In genomic region chr3:109369510-109369909, GRCh38 we compare ENCODE assay signal across 14 cellular contexts. TPM values are rescaled to one million over a fixed set of nuclear protein-coding genes. Genes with fewer than 3 reads are reported as not detected.
A peak's percentile ranks its signal among the peaks of the same experiment; 100 is the strongest.
DNase-seq lines count a peak whose midpoint lies in the region; ATAC-seq, FAIRE-seq and TF ChIP-seq lines count a peak whose summit lies in the region.
"Had no signal": no experiment of that assay in that cellular context is flagged by ENCODE, and none has a peak within 500 bp of the region (broad histone marks: within the 10 kb centered on the region; RNA-seq: fewer than 3 reads in every experiment).

No MANE protein-coding gene starts in this region.

- TF ChIP-seq CTCF in DND-41 (IDR thresholded peaks at IDR 0.05; ENCODE audit: borderline replicate concordance, extremely low read depth, low read length, poor library complexity, severe bottlenecking) (peak; percentile 15), chondrocyte (IDR thresholded peaks at IDR 0.05) (peak; percentile 44), liver (IDR thresholded peaks at IDR 0.05; ENCODE audit: low read depth, low read length, missing input control) (peak; percentile 67), transverse colon (IDR thresholded peaks at IDR 0.05) (no peak)

- no peaks in the 10 kb centered on the region for H3K79me2 ChIP-seq in DND-41 (ENCODE audit: insufficient read depth, low read length)

- ATAC-seq in DND-41 (ENCODE audit: insufficient read depth, low read depth): no peak
- ATAC-seq: psoas muscle had no signal

- H3K4me2 ChIP-seq in DND-41 (ENCODE audit: insufficient read depth, low read length): no peak overlapping the region
- H3K4me2 ChIP-seq: BLaER1 treated with 17β-estradiol and CSF1 and Interleukin-3, amounts not matched to agents 10 nM and 100 nM had no signal

- H3K4me3 ChIP-seq in DND-41 (ENCODE audit: low read depth in 1 of 2, low read length in 2 of 2) (no peak overlapping the region), liver (ENCODE audit: low read depth in 1 of 3, low read length in 3 of 3) (no peak overlapping the region), transverse colon (no peak overlapping the region), small intestine (ENCODE audit: low read depth in 1 of 2, low read length in 2 of 2) (no peak overlapping the region)
- H3K4me3 ChIP-seq: BLaER1 treated with 17β-estradiol and CSF1 and Interleukin-3, amounts not matched to agents 10 nM and 100 nM; psoas muscle; SJSA1 had no signal

- no peak for DNase-seq in DND-41
- peak; percentile 39 for DNase-seq in M059J (ENCODE audit: low read depth)
- DNase-seq in chondrocyte (ENCODE audit: low spot score): no peak
- no peak for DNase-seq in transverse colon
- no peak for DNase-seq in small intestine
- DNase-seq in stimulated activated CD4-positive, alpha-beta T cell treated with anti-CD3 and anti-CD28 coated beads, Interleukin-4, amount 100 ng/mL, for 1 hour: no peak
- DNase-seq in NCI-H2227 treated with DMSO at 0.1 percent for 48 hours (lab: John Stamatoyannopoulos, UW): no peak
- DNase-seq: NCI-H1092 treated with DMSO at 0.1 percent for 48 hours, NCI-H510A, psoas muscle had no signal

- H3K4me1 ChIP-seq in DND-41 (ENCODE audit: insufficient read depth, low read length): no peaks in the 10 kb centered on the region
- peaks cover 0 to 7% (median 3%) of the 10 kb centered on the region in 4 donors for H3K4me1 ChIP-seq in liver (ENCODE audit: control insufficient read depth in 4 of 4, insufficient read depth in 4 of 4, low read length in 3 of 4)
- no peaks in the 10 kb centered on the region for H3K4me1 ChIP-seq in transverse colon
- H3K4me1 ChIP-seq in small intestine (ENCODE audit: control insufficient read depth in 2 of 2, insufficient read depth in 1 of 2, low read depth in 1 of 2, low read length in 1 of 2): no peaks in the 10 kb centered on the region
- H3K4me1 ChIP-seq: BLaER1 treated with 17β-estradiol and CSF1 and Interleukin-3, amounts not matched to agents 10 nM and 100 nM; psoas muscle; SJSA1 had no signal

- intact Hi-C loops in transverse colon (cut with DNase I; ENCODE audit: low total_unique reads): no loop called here

- no peak for FAIRE-seq in small intestine (lab: Jason Lieb, UNC)
- FAIRE-seq: islet of Langerhans had no signal

- TF ChIP-seq RAD21 in liver (IDR thresholded peaks at IDR 0.05): peak; percentile 81 to 90

- no peaks in the 10 kb centered on the region for H3K36me3 ChIP-seq in DND-41 (ENCODE audit: insufficient read depth, low read length)
- no peaks in the 10 kb centered on the region for H3K36me3 ChIP-seq in liver (ENCODE audit: control insufficient read depth in 4 of 4, insufficient read depth in 3 of 4, low read depth in 1 of 4, low read length in 3 of 4)
- no peaks in the 10 kb centered on the region for H3K36me3 ChIP-seq in transverse colon
- no peaks in the 10 kb centered on the region for H3K36me3 ChIP-seq in small intestine (ENCODE audit: control insufficient read depth in 2 of 2, insufficient read depth in 2 of 2, low read length in 2 of 2)
- H3K36me3 ChIP-seq: BLaER1 treated with 17β-estradiol and CSF1 and Interleukin-3, amounts not matched to agents 10 nM and 100 nM; SJSA1 had no signal

- no peaks in the 10 kb centered on the region for H3K4me1 Mint-ChIP-seq in chondrocyte (ENCODE audit: low read depth)

- H3K9me3 ChIP-seq in DND-41 (ENCODE audit: insufficient read depth, low read length, severe bottlenecking): no peaks in the 10 kb centered on the region
- H3K9me3 ChIP-seq in liver (ENCODE audit: control insufficient read depth in 4 of 4, low read length in 3 of 4): no peaks in the 10 kb centered on the region
- H3K9me3 ChIP-seq in transverse colon: no peaks in the 10 kb centered on the region
- H3K9me3 ChIP-seq in small intestine (ENCODE audit: control insufficient read depth, low read depth): no peaks in the 10 kb centered on the region
- H3K9me3 ChIP-seq: BLaER1 treated with 17β-estradiol and CSF1 and Interleukin-3, amounts not matched to agents 10 nM and 100 nM; psoas muscle; SJSA1 had no signal

- H3K36me3 Mint-ChIP-seq in chondrocyte (ENCODE audit: low read depth): no peaks in the 10 kb centered on the region

- no peaks in the 10 kb centered on the region for H3K9me3 Mint-ChIP-seq in chondrocyte (ENCODE audit: low read depth)

- H3K27me3 ChIP-seq in DND-41 (ENCODE audit: insufficient read depth, low read length, poor library complexity): no peaks in the 10 kb centered on the region
- no peaks in the 10 kb centered on the region for H3K27me3 ChIP-seq in liver (ENCODE audit: control insufficient read depth in 4 of 4, insufficient read depth in 4 of 4, low read length in 3 of 4)
- H3K27me3 ChIP-seq in transverse colon: no peaks in the 10 kb centered on the region
- no peaks in the 10 kb centered on the region for H3K27me3 ChIP-seq in small intestine (ENCODE audit: control insufficient read depth in 2 of 2, insufficient read depth in 2 of 2, low read length in 2 of 2)
- H3K27me3 ChIP-seq: BLaER1 treated with 17β-estradiol and CSF1 and Interleukin-3, amounts not matched to agents 10 nM and 100 nM; SJSA1 had no signal

- 60% methylated on average over 2 of the region's 2 CpGs for WGBS in liver
- 69 to 78% methylated on average over 2 of the region's 2 CpGs for WGBS in transverse colon (ENCODE audit: low coverage in 1 of 2), 2 donors
- WGBS in small intestine, 3 donors: 73 to 79% (median 73%) methylated on average over 2 of the region's 2 CpGs

- no peak overlapping the region for H3K27ac Mint-ChIP-seq in chondrocyte (ENCODE audit: unreplicated experiment)

- no peak overlapping the region for H3K4me3 Mint-ChIP-seq in chondrocyte (ENCODE audit: unreplicated experiment)

- TF ChIP-seq POLR2A in transverse colon (IDR thresholded peaks at IDR 0.05): no peak

- no peak overlapping the region for H2AFZ ChIP-seq in DND-41 (ENCODE audit: low read depth, low read length)

- H3K27ac ChIP-seq in DND-41 (ENCODE audit: low read length) (no peak overlapping the region), liver (ENCODE audit: low read depth in 1 of 2, low read length in 2 of 2) (no peak overlapping the region), transverse colon (no peak overlapping the region), small intestine (ENCODE audit: low read depth in 1 of 2, low read length in 1 of 2) (no peak overlapping the region)
- H3K27ac ChIP-seq: BLaER1 treated with 17β-estradiol and CSF1 and Interleukin-3, amounts not matched to agents 10 nM and 100 nM; psoas muscle; SJSA1 had no signal

- TF ChIP-seq EP300 in transverse colon (IDR thresholded peaks at IDR 0.05; ENCODE audit: low read depth): no peak

- H4K20me1 ChIP-seq in DND-41 (ENCODE audit: insufficient read depth, low read length): no peaks in the 10 kb centered on the region
- H4K20me1 ChIP-seq: BLaER1 treated with 17β-estradiol and CSF1 and Interleukin-3, amounts not matched to agents 10 nM and 100 nM had no signal

- in situ Hi-C loops in transverse colon (cut with MboI; ENCODE audit: low pct_ligation_motif_present in 1 of 4, low pct_unique_long_range_greater_than_20kb in 1 of 4, low sequenced_read_pairs in 3 of 4): no loop called here

- no peak overlapping the region for H3K9ac ChIP-seq in DND-41 (ENCODE audit: low read depth, low read length)
- H3K9ac ChIP-seq in liver (ENCODE audit: low read depth in 1 of 2, low read length in 2 of 2): no peak overlapping the region
- H3K9ac ChIP-seq: BLaER1 treated with 17β-estradiol and CSF1 and Interleukin-3, amounts not matched to agents 10 nM and 100 nM had no signal

- H3K27me3 Mint-ChIP-seq in chondrocyte (ENCODE audit: low read depth): no peaks in the 10 kb centered on the region

TF ChIP-seq in liver, 16 proteins besides CTCF, POLR2A, EP300 and RAD21:
- TF ChIP-seq, protein P1, sequence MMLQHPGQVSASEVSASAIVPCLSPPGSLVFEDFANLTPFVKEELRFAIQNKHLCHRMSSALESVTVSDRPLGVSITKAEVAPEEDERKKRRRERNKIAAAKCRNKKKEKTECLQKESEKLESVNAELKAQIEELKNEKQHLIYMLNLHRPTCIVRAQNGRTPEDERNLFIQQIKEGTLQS (IDR thresholded peaks at IDR 0.05): no peak
- no peak for TF ChIP-seq RXRA (IDR thresholded peaks at IDR 0.05)
- TF ChIP-seq FOXA1 (IDR thresholded peaks at IDR 0.05): no peak
- TF ChIP-seq YY1 (IDR thresholded peaks at IDR 0.05): no peak
- TF ChIP-seq HNF4A (conservative IDR thresholded peaks at IDR 0.05): no peak
- TF ChIP-seq JUND (IDR thresholded peaks at IDR 0.05): no peak
- TF ChIP-seq TAF1 (conservative IDR thresholded peaks at IDR 0.05): no peak
- no peak for TF ChIP-seq NR2F2 (IDR thresholded peaks at IDR 0.05)
- TF ChIP-seq MAX (IDR thresholded peaks at IDR 0.05): no peak
- no peak for TF ChIP-seq EGR1 (IDR thresholded peaks at IDR 0.05; ENCODE audit: low read depth in 2 of 2)
TF ChIP-seq in liver: peak in this region for 0.

RNA-seq across cellular contexts. Expression of gene DPPA4, which starts 32.2 kb away (rescaled TPM):
- total RNA-seq in M059J (2014; rRNA removed; shearing (Covaris generic)): not detected in 2 replicates
- total RNA-seq in chondrocyte (0.22 to 0.37 TPM (median 0.33 TPM) in 3 replicates), liver (1 to 10 TPM in 1 of 2 donors, under 1 TPM in 1; 0.25 to 3.1 TPM), transverse colon (not detected)
- polyA plus RNA-seq in liver (under 1 TPM; 0.12 to 0.31 TPM), small intestine (under 1 TPM in 1 of 3 donors, not detected in 2; 0.04 TPM)
- total RNA-seq: psoas muscle, SJSA1 had no signal
- polyA plus RNA-seq: psoas muscle had no signal

RNA-seq across cellular contexts. Expression of gene DPPA2, which starts 53.2 kb away (rescaled TPM):
- not detected in 2 replicates for total RNA-seq in M059J (2014; rRNA removed; shearing (Covaris generic))
- total RNA-seq in chondrocyte (not detected in 3 replicates), liver (not detected), transverse colon (not detected)
- polyA plus RNA-seq in liver (not detected), small intestine (not detected)
- total RNA-seq: psoas muscle, SJSA1 had no signal
- polyA plus RNA-seq: psoas muscle had no signal

Comparison
In these comparisons a context has a peak if more than half of its experiments do, and no peak if none do; other contexts are left out.
1. CTCF ChIP-seq: peak in DND-41 (single experiment), chondrocyte (single experiment) and liver (single experiment); none in transverse colon (0 of 5).